In genomic region chr22:22927196-22927887, GRCh38 we compare ENCODE assay signal across 1 cellular context.
TF ChIP-seq lines count a peak whose summit lies in the region.

No MANE protein-coding gene starts in this region.

TF ChIP-seq in K562, 482 proteins besides CTCF, POLR2A, EP300 and RAD21 (continued from another document):
- peak; percentile 45 for TF ChIP-seq MXD1 (CRISPR knock-in tag; IDR thresholded peaks at IDR 0.05; ENCODE audit: borderline replicate concordance, poor library complexity, severe bottlenecking)
- peak; percentile 5; the same call in 1 of the 2 replicates for TF ChIP-seq THAP12 (CRISPR knock-in tag; IDR thresholded peaks at IDR 0.05)
- no peak for TF ChIP-seq ZNF785 (CRISPR knock-in tag; IDR thresholded peaks at IDR 0.05)
- peak; percentile 48; the same call in 1 of the 2 replicates for TF ChIP-seq E2F1 (CRISPR knock-in tag; IDR thresholded peaks at IDR 0.05)
- peak; percentile 54; the same call in 1 of the 2 replicates for TF ChIP-seq STAT6 (CRISPR knock-in tag; IDR thresholded peaks at IDR 0.05)
- peak in 1 of 3 experiments; percentile 7 for TF ChIP-seq YY1 (IDR thresholded peaks at IDR 0.05; ENCODE audit: borderline replicate concordance in 1 of 3, control insufficient read depth in 1 of 3, extremely low read depth in 1 of 3, insufficient read depth in 3 of 3, insufficient read length in 1 of 3, insufficient replicate concordance in 2 of 3, low read depth in 1 of 3, low read length in 2 of 3)
- 0 out of 2 replicates have a peak, but pooled peaks have one; percentile 18 for TF ChIP-seq TCF7L2 (IDR thresholded peaks at IDR 0.05; ENCODE audit: low read depth, low read length)
- TF ChIP-seq ETS2 (tag; IDR thresholded peaks at IDR 0.05; ENCODE audit: borderline replicate concordance, poor library complexity, severe bottlenecking) = no peak
- 0 out of 2 replicates have a peak, but pooled peaks have one; percentile 8 for TF ChIP-seq MYC (IDR thresholded peaks at IDR 0.05; ENCODE audit: low read depth, low read length)
- no peak for TF ChIP-seq MYC (CRISPR knock-in tag; IDR thresholded peaks at IDR 0.05; ENCODE audit: borderline replicate concordance, low read depth)
- no peak for TF ChIP-seq HDAC8 (tag; IDR thresholded peaks at IDR 0.05)
- TF ChIP-seq KDM2B (CRISPR knock-in tag; IDR thresholded peaks at IDR 0.05) = peak; percentile 71; the same call in 1 of the 2 replicates
- TF ChIP-seq BHLHE40 (IDR thresholded peaks at IDR 0.05; ENCODE audit: low read length) = 0 out of 2 replicates have a peak, but pooled peaks have one; percentile 8
- 0 out of 2 replicates have a peak, but pooled peaks have one; percentile 8 for TF ChIP-seq GTF2F1 (IDR thresholded peaks at IDR 0.05; ENCODE audit: low read depth, low read length)
- TF ChIP-seq SOX6 (IDR thresholded peaks at IDR 0.05) = no peak
- peak; percentile 54; the same call in 1 of the 2 replicates for TF ChIP-seq CGGBP1 (CRISPR knock-in tag; IDR thresholded peaks at IDR 0.05)
